19 cellular contexts compared by ENCODE assay signal in genomic region chr6:11404081-11404480, GRCh38.
DNase-seq lines count a peak whose midpoint lies in the region; ATAC-seq, FAIRE-seq and TF ChIP-seq lines count a peak whose summit lies in the region.
"Had no signal": no experiment of that assay in that cellular context is flagged by ENCODE, and none has a peak within 500 bp of the region (broad histone marks: within the 10 kb centered on the region; RNA-seq: fewer than 3 reads in every experiment).

No MANE protein-coding gene starts in this region.

- ATAC-seq in GM19351 (IDR thresholded peaks at IDR 0.05; ENCODE audit: unreplicated experiment) (peak; percentile 79), HG02852 (IDR thresholded peaks at IDR 0.05; ENCODE audit: unreplicated experiment) (peak; percentile 69), activated B cell treated with CpG ODN at 0.5 μM for 24 hours (ENCODE audit: low read depth) (peak; percentile 84)

- H3K4me3 ChIP-seq in MG63 = no peak overlapping the region
- H3K4me3 ChIP-seq: colonic mucosa, pancreas had no signal

- TF ChIP-seq POLR2A in GM12892 (IDR thresholded peaks at IDR 0.05; ENCODE audit: low read depth, low read length) = no peak

- H3K36me3 ChIP-seq in MG63 = no peaks in the 10 kb centered on the region
- H3K36me3 ChIP-seq: colonic mucosa, pancreas had no signal

- H3K9me3 Mint-ChIP-seq in activated B cell treated with CpG ODN at 0.5 μM for 24 hours = no peaks in the 10 kb centered on the region
- H3K9me3 Mint-ChIP-seq: HFFc6; stimulated activated naive CD8-positive, alpha-beta T cell treated with anti-CD3 and anti-CD28 coated beads, Interleukin-15, Interleukin-2, amounts not matched to agents 100 ng/mL and 50 ng/mL, for 24 hours had no signal

- 0 out of 2 replicates have a peak, but pooled peaks cover 2% of the 10 kb centered on the region for H3K27me3 ChIP-seq in MG63
- H3K27me3 ChIP-seq: colonic mucosa, pancreas had no signal

- peak overlapping the region; percentile 67 for H3K4me3 Mint-ChIP-seq in activated B cell treated with CpG ODN at 0.5 μM for 24 hours
- H3K4me3 Mint-ChIP-seq: activated CD4-positive, alpha-beta memory T cell treated with anti-CD3 and anti-CD28 coated beads, Interleukin-2, amount 10 ng/mL, durations not matched to agents 7 days and 5 days; HFFc6; stimulated activated naive CD8-positive, alpha-beta T cell treated with anti-CD3 and anti-CD28 coated beads, Interleukin-15, Interleukin-2, amounts not matched to agents 100 ng/mL and 50 ng/mL, for 24 hours had no signal

- no peaks in the 10 kb centered on the region for H3K9me3 ChIP-seq in MG63
- H3K9me3 ChIP-seq: colonic mucosa, pancreas had no signal

- peaks cover 51% of the 10 kb centered on the region for H3K4me1 Mint-ChIP-seq in activated B cell treated with CpG ODN at 0.5 μM for 24 hours

- H3K27me3 Mint-ChIP-seq in activated B cell treated with CpG ODN at 0.5 μM for 24 hours = no peaks in the 10 kb centered on the region
- H3K27me3 Mint-ChIP-seq: stimulated activated naive CD8-positive, alpha-beta T cell treated with anti-CD3 and anti-CD28 coated beads, Interleukin-15, Interleukin-2, amounts not matched to agents 100 ng/mL and 50 ng/mL, for 24 hours had no signal

- CTCF ChIA-PET in activated B cell treated with CpG ODN at 0.5 μM for 24 hours (lab: Charles Lee) = no interaction called here

- POLR2A ChIA-PET in activated B cell treated with CpG ODN at 0.5 μM for 24 hours (lab: Charles Lee) = interaction anchor here (0.9 to 2.5 kb wide), 7 partner anchors 9 to 88 kb away, joined by 3 to 7 read pairs (median 4); no protein-coding TSS in a partner anchor

- H3K27ac Mint-ChIP-seq in activated B cell treated with CpG ODN at 0.5 μM for 24 hours = peak overlapping the region; percentile 79
- H3K27ac Mint-ChIP-seq: activated CD4-positive, alpha-beta memory T cell treated with anti-CD3 and anti-CD28 coated beads, Interleukin-2, amount 10 ng/mL, durations not matched to agents 7 days and 5 days; HFFc6; stimulated activated naive CD8-positive, alpha-beta T cell treated with anti-CD3 and anti-CD28 coated beads, Interleukin-15, Interleukin-2, amounts not matched to agents 100 ng/mL and 50 ng/mL, for 24 hours had no signal

- no peak for TF ChIP-seq CTCF in activated B cell treated with CpG ODN at 0.5 μM for 24 hours (IDR thresholded peaks at IDR 0.05)

- FAIRE-seq in GM12892 (lab: Jason Lieb, UNC) = peak; percentile 83
- FAIRE-seq: astrocyte, keratinocyte, pancreas had no signal

- no peaks in the 10 kb centered on the region for H3K36me3 Mint-ChIP-seq in activated B cell treated with CpG ODN at 0.5 μM for 24 hours (ENCODE audit: low read depth)

- DNase-seq in GM12892 (ENCODE audit: insufficient read length) (no peak), activated B cell treated with CpG ODN at 0.5 μM for 24 hours (no peak), NCI-H524 (lab: John Stamatoyannopoulos, UW) (no peak), MG63 (no peak), NCI-H2171 treated with DMSO at 0.1 percent for 48 hours (lab: John Stamatoyannopoulos, UW) (no peak)
- DNase-seq in activated CD4-positive, alpha-beta T cell treated with anti-CD3 and anti-CD28 coated beads, Interleukin-2, amount 50 U/mL, for 1 hour = no peak
- DNase-seq: activated CD4-positive, alpha-beta memory T cell treated with anti-CD3 and anti-CD28 coated beads, Interleukin-2, amount 10 ng/mL, durations not matched to agents 7 days and 5 days; activated effector memory CD4-positive, alpha-beta T cell treated with anti-CD3 and anti-CD28 coated beads, Interleukin-2, amount 50 U/mL, for 16 hours; colonic mucosa; glutamatergic neuron; HFFc6; NCI-H1092; NCI-H2171; pancreas had no signal

- intact Hi-C loops in activated B cell treated with CpG ODN at 0.5 μM for 24 hours (cut with micrococcal nuclease) = loop anchor here (1.0 to 2.0 kb wide), 3 partner anchors 17 to 89 kb away; no protein-coding TSS in a partner anchor
